Comparison of ENCODE assay signal across 1 cellular context in genomic region chr17:1820518-1821252, GRCh38.
TF ChIP-seq lines count a peak whose summit lies in the region.

No MANE protein-coding gene starts in this region.

TF ChIP-seq in HEK293, 187 proteins besides CTCF, POLR2A, EP300 and RAD21 (continued from another document):
- TF ChIP-seq ZNF513 (tag by site-specific recombination; IDR thresholded peaks at IDR 0.05) (no peak), ZNF223 (tag by site-specific recombination; IDR thresholded peaks at IDR 0.05) (no peak), ZNF514 (tag by site-specific recombination; IDR thresholded peaks at IDR 0.05) (no peak), REST (tag by site-specific recombination; IDR thresholded peaks at IDR 0.05) (no peak), ZNF558 (tag by site-specific recombination; IDR thresholded peaks at IDR 0.05) (no peak), PBX3 (CRISPR knock-in tag; IDR thresholded peaks at IDR 0.05) (no peak), ZNF133 (tag by site-specific recombination; IDR thresholded peaks at IDR 0.05) (no peak), ZNF501 (tag by site-specific recombination; IDR thresholded peaks at IDR 0.05) (no peak), ZBTB11 (tag by site-specific recombination; conservative IDR thresholded peaks at IDR 0.05; ENCODE audit: low read depth) (no peak), ZNF157 (tag by site-specific recombination; IDR thresholded peaks at IDR 0.05) (no peak), BCL6B (tag by site-specific recombination; IDR thresholded peaks at IDR 0.05) (no peak), ZNF701 (tag by site-specific recombination; IDR thresholded peaks at IDR 0.05) (no peak), ZNF596 (tag by site-specific recombination; IDR thresholded peaks at IDR 0.05) (no peak)
